ENCODE assay signal across 17 cellular contexts in genomic region chr2:104654813-104655212, GRCh38.
"Had no signal": no experiment of that assay in that cellular context is flagged by ENCODE, and none has a peak within 500 bp of the region (broad histone marks: within the 10 kb centered on the region; RNA-seq: fewer than 3 reads in every experiment).

No MANE protein-coding gene starts in this region.

- H3K4me3 ChIP-seq: esophagus squamous epithelium, hepatocyte, prostate gland had no signal

- DNase-seq: activated CD4-positive, alpha-beta T cell treated with anti-CD3 and anti-CD28 coated beads for 1 hour; activated CD4-positive, alpha-beta T cell treated with anti-CD3 and anti-CD28 coated beads, Interleukin-2, amount 50 U/mL, for 48 hours; activated CD8-positive, alpha-beta memory T cell treated with anti-CD3 and anti-CD28 coated beads, Interleukin-2, amount 10 ng/mL, durations not matched to agents 7 days and 5 days; activated effector memory CD4-positive, alpha-beta T cell treated with Interleukin-2 at 50 U/mL for 16 hours; activated naive CD8-positive, alpha-beta T cell treated with anti-CD3 and anti-CD28 coated beads for 36 hours; activated T-cell treated with anti-CD3 and anti-CD28 coated beads, Interleukin-2, amount 50 U/mL, for 24 hours; anterior cingulate cortex; esophagus squamous epithelium; foreskin keratinocyte; natural killer cell; occipital lobe; stimulated activated CD4-positive, alpha-beta T cell treated with anti-CD3 and anti-CD28 coated beads, Interleukin-12 subunit alpha, Interleukin-12 subunit beta, amount 100 ng/mL, for 4 hours; stimulated activated naive CD4-positive, alpha-beta T cell treated with Interleukin-2 at 50 U/mL for 16 hours; T-cell; T1000 had no signal

- H3K4me2 ChIP-seq: hepatocyte had no signal

- H2AFZ ChIP-seq: hepatocyte had no signal

- H3K4me3 Mint-ChIP-seq: activated CD8-positive, alpha-beta memory T cell treated with anti-CD3 and anti-CD28 coated beads, Interleukin-2, amount 10 ng/mL, durations not matched to agents 7 days and 5 days; activated naive CD8-positive, alpha-beta T cell treated with anti-CD3 and anti-CD28 coated beads for 36 hours; activated T-cell treated with anti-CD3 and anti-CD28 coated beads, Interleukin-2, amount 50 U/mL, for 24 hours; natural killer cell; T-cell had no signal

- H3K36me3 ChIP-seq: esophagus squamous epithelium, prostate gland had no signal

- H3K27ac ChIP-seq: foreskin keratinocyte, hepatocyte, prostate gland had no signal

- H3K79me2 ChIP-seq: hepatocyte had no signal

- ATAC-seq: activated CD8-positive, alpha-beta memory T cell treated with anti-CD3 and anti-CD28 coated beads, Interleukin-2, amount 10 ng/mL, durations not matched to agents 7 days and 5 days; foreskin keratinocyte; natural killer cell; T-cell had no signal

- H3K27ac Mint-ChIP-seq: activated CD8-positive, alpha-beta memory T cell treated with anti-CD3 and anti-CD28 coated beads, Interleukin-2, amount 10 ng/mL, durations not matched to agents 7 days and 5 days; activated naive CD8-positive, alpha-beta T cell treated with anti-CD3 and anti-CD28 coated beads for 36 hours; activated T-cell treated with anti-CD3 and anti-CD28 coated beads, Interleukin-2, amount 50 U/mL, for 24 hours; natural killer cell; T-cell had no signal

- H3K36me3 Mint-ChIP-seq: activated CD8-positive, alpha-beta memory T cell treated with anti-CD3 and anti-CD28 coated beads, Interleukin-2, amount 10 ng/mL, durations not matched to agents 7 days and 5 days; activated naive CD8-positive, alpha-beta T cell treated with anti-CD3 and anti-CD28 coated beads for 36 hours; T-cell had no signal

- H3K9me3 ChIP-seq: esophagus squamous epithelium, prostate gland had no signal

- H3K9me3 Mint-ChIP-seq: activated T-cell treated with anti-CD3 and anti-CD28 coated beads, Interleukin-2, amount 50 U/mL, for 24 hours; T-cell had no signal

- H3K4me1 ChIP-seq: foreskin keratinocyte, prostate gland had no signal
